Comparison of ENCODE assay signal across 14 cellular contexts in the genomic region with DNA sequence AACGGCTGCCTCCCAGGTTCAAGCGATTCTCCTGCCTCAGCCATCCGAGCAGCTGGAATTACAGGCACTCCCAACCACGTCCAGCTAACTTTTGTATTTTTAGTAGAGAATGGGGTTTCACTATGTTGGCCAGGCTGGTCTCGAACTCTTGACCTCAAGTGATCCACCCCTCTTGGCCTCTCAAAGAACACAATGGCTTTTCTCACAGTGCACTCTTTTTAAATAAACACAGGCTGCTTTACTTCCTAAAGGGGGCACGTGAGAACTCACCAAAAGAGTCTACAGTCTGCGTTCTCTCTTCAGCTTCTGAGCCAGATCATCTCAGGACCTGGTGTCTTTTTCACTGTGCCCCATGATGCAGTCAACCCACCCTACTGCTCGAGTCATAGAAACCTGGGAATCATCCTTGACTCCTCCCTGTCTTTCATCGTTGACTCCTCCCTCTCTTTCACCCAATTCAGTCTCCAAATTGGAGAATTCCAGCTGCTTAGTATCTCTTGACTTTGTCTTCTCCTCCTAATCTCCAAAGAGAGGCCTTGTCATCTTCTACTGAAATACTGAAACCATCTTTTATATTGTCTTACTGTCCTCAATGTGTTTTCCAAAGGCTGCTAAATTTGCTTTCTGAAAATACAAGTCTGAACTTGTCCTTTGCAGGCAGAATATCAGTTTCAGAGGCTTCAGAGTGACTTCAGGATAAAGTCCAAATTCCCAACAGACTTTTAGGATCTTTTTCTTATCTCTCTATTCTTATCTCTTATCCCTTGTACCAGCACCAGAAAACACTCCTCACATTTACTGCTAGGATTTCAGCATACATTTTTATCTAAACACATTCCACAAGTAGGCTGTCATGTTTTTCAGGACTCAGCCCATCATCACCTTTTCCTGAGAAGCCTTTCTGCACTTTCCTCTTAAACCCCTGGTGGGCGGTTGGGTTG.
DNase-seq lines count a peak whose midpoint lies in the region; ATAC-seq and TF ChIP-seq lines count a peak whose summit lies in the region.
"Had no signal": no experiment of that assay in that cellular context is flagged by ENCODE, and none has a peak within 500 bp of the region (broad histone marks: within the 10 kb centered on the region; RNA-seq: fewer than 3 reads in every experiment).

No MANE protein-coding gene starts in this region.

- no peak overlapping the region for H3K4me2 ChIP-seq in GM23338
- H3K4me2 ChIP-seq in trophoblast cell (ENCODE audit: low read length) = no peak overlapping the region

- TF ChIP-seq EP300 in gastroesophageal sphincter (IDR thresholded peaks at IDR 0.05) = no peak

- no peak overlapping the region for H3K27ac Mint-ChIP-seq in GM23338
- no peak overlapping the region for H3K27ac Mint-ChIP-seq in stimulated activated memory B cell treated with anti-CD40 and anti-IgM and Interleukin-4, amounts not matched to agents 10 μg/mL and 1 μg/mL and 100 μg/mL, for 72 hours

- peak overlapping the region; percentile 64 for H4K12ac ChIP-seq in trophoblast cell (ENCODE audit: low read depth, low read length)

- H3K9me3 ChIP-seq in cardiac muscle cell (ENCODE audit: low read depth) (no peaks in the 10 kb centered on the region), trophoblast cell (ENCODE audit: insufficient read depth, low read depth, low read length) (peaks cover 1% of the 10 kb centered on the region), gastroesophageal sphincter (no peaks in the 10 kb centered on the region)
- H3K9me3 ChIP-seq: adrenal gland, MG63 had no signal

- no peak for TF ChIP-seq POLR2A in gastroesophageal sphincter (IDR thresholded peaks at IDR 0.05)

- no peak overlapping the region for H3K4me3 Mint-ChIP-seq in GM23338
- no peak overlapping the region for H3K4me3 Mint-ChIP-seq in stimulated activated memory B cell treated with anti-CD40 and anti-IgM and Interleukin-4, amounts not matched to agents 10 μg/mL and 1 μg/mL and 100 μg/mL, for 72 hours

- no peaks in the 10 kb centered on the region for H3K27me3 ChIP-seq in GM23338 (ENCODE audit: insufficient read depth)
- H3K27me3 ChIP-seq in cardiac muscle cell = peaks cover 44% of the 10 kb centered on the region
- H3K27me3 ChIP-seq in trophoblast cell (ENCODE audit: insufficient read depth, low read length) = no peaks in the 10 kb centered on the region
- H3K27me3 ChIP-seq in gastroesophageal sphincter = no peaks in the 10 kb centered on the region
- H3K27me3 ChIP-seq: adrenal gland, MG63 had no signal

- peak overlapping the region; percentile 6 for H2BK5ac ChIP-seq in trophoblast cell (ENCODE audit: low read depth, low read length, poor library complexity)

- no peak overlapping the region for H3K9ac ChIP-seq in trophoblast cell (ENCODE audit: low read length)

- H3K18ac ChIP-seq in trophoblast cell (ENCODE audit: low read length) = no peak overlapping the region

- peak; percentile 12 for DNase-seq in GM23338 (ENCODE audit: low spot score)
- DNase-seq in amniotic epithelial cell (ENCODE audit: low read depth) = peak; percentile 92
- peak; percentile 78 for DNase-seq in cardiac muscle cell (ENCODE audit: low read depth in 1 of 2, low spot score in 1 of 2)
- peak; percentile 71 to 90 for DNase-seq in trophoblast cell
- DNase-seq in hypothalamus (lab: John Stamatoyannopoulos, UW) = no peak
- DNase-seq: adrenal gland; glutamatergic neuron; MG63; naive B cell; NCI-H510A treated with DMSO at 0.1 percent for 48 hours; stimulated activated CD4-positive, alpha-beta T cell treated with anti-CD3 and anti-CD28 coated beads, Interleukin-4, amount 100 ng/mL, for 1 hour had no signal

- no peak overlapping the region for H3K23ac ChIP-seq in trophoblast cell (ENCODE audit: low read length)

- ATAC-seq in GM23338 = no peak
- ATAC-seq in gastroesophageal sphincter = no peak
- ATAC-seq in GM21381 (IDR thresholded peaks at IDR 0.05; ENCODE audit: unreplicated experiment) = no peak
- no peak for ATAC-seq in stimulated activated memory B cell treated with anti-CD40 and anti-IgM and Interleukin-4, amounts not matched to agents 10 μg/mL and 1 μg/mL and 100 μg/mL, for 72 hours

- H4K20me1 ChIP-seq in GM23338 (replicated peaks; ENCODE audit: insufficient read depth) = no peaks in the 10 kb centered on the region

- no peak overlapping the region for H3K4ac ChIP-seq in trophoblast cell (ENCODE audit: low read depth, low read length)

- WGBS in trophoblast cell (ENCODE audit: extremely low coverage, insufficient coverage, insufficient read length) = no CpG with 5 or more reads among the region's 10 CpGs
- 74 to 86% methylated on average over 6 to 7 of the region's 10 CpGs for WGBS in gastroesophageal sphincter (ENCODE audit: low coverage in 1 of 2), 2 donors

- peak overlapping the region; percentile 80 for H4K91ac ChIP-seq in trophoblast cell (ENCODE audit: low read depth, low read length)

- no peak overlapping the region for H3K4me3 ChIP-seq in GM23338
- H3K4me3 ChIP-seq in cardiac muscle cell = no peak overlapping the region
- H3K4me3 ChIP-seq in trophoblast cell (ENCODE audit: low read depth, low read length) = no peak overlapping the region
- H3K4me3 ChIP-seq in gastroesophageal sphincter = no peak overlapping the region
- H3K4me3 ChIP-seq: adrenal gland, MG63 had no signal

- no peaks in the 10 kb centered on the region for H3F3A ChIP-seq in GM23338 (replicated peaks; ENCODE audit: low read depth)

- H3K9me2 ChIP-seq in GM23338 (ENCODE audit: insufficient read depth) = peaks cover 3% of the 10 kb centered on the region; the same call in 1 of the 2 replicates

- H2BK12ac ChIP-seq in trophoblast cell (ENCODE audit: low read length) = peak overlapping the region; percentile 81

- no peaks in the 10 kb centered on the region for H3K36me3 Mint-ChIP-seq in GM23338 (ENCODE audit: low read depth)
- no peaks in the 10 kb centered on the region for H3K36me3 Mint-ChIP-seq in stimulated activated memory B cell treated with anti-CD40 and anti-IgM and Interleukin-4, amounts not matched to agents 10 μg/mL and 1 μg/mL and 100 μg/mL, for 72 hours
- H3K36me3 Mint-ChIP-seq: naive B cell had no signal

- TF ChIP-seq CTCF in GM23338 (conservative IDR thresholded peaks at IDR 0.05; ENCODE audit: low read depth in 2 of 2) (no peak), cardiac muscle cell (IDR thresholded peaks at IDR 0.05; ENCODE audit: low read depth, low read length) (peak; percentile 16), gastroesophageal sphincter (IDR thresholded peaks at IDR 0.05) (no peak)

- H3K4me1 ChIP-seq in GM23338 (ENCODE audit: insufficient read depth) (no peaks in the 10 kb centered on the region), cardiac muscle cell (ENCODE audit: low read depth) (peaks cover 8% of the 10 kb centered on the region), trophoblast cell (ENCODE audit: control insufficient read depth in 1 of 2, insufficient read depth in 2 of 2, low read length in 2 of 2) (peaks cover 2 to 3% of the 10 kb centered on the region in 2 experiments), gastroesophageal sphincter (peaks cover 0 to 5% (median 0%) of the 10 kb centered on the region in 3 donors)

- no peaks in the 10 kb centered on the region for H3K27me3 Mint-ChIP-seq in GM23338 (ENCODE audit: insufficient read depth, low read depth, poor library complexity)
- H3K27me3 Mint-ChIP-seq in stimulated activated memory B cell treated with anti-CD40 and anti-IgM and Interleukin-4, amounts not matched to agents 10 μg/mL and 1 μg/mL and 100 μg/mL, for 72 hours = no peaks in the 10 kb centered on the region

- H3K79me2 ChIP-seq in GM23338 (replicated peaks; ENCODE audit: insufficient read depth) = no peaks in the 10 kb centered on the region
- no peaks in the 10 kb centered on the region for H3K79me2 ChIP-seq in trophoblast cell (ENCODE audit: control insufficient read depth, insufficient read depth, low read length, poor library complexity)

- peak overlapping the region; percentile 62 for H2AK5ac ChIP-seq in trophoblast cell (ENCODE audit: low read length)

- H2AFZ ChIP-seq in GM23338 (peak overlapping the region; percentile 67; the same call in 1 of the 2 replicates), trophoblast cell (ENCODE audit: insufficient read depth, low read length, poor library complexity) (no peak overlapping the region)

- H3K27ac ChIP-seq in GM23338 (ENCODE audit: low read depth) (no peak overlapping the region), cardiac muscle cell (peak overlapping the region; percentile 49), trophoblast cell (ENCODE audit: low read depth, low read length) (no peak overlapping the region), gastroesophageal sphincter (peak overlapping the region in 2 of 4 donors; percentile 11 to 31)

- peak overlapping the region; percentile 14 for H3K14ac ChIP-seq in trophoblast cell (ENCODE audit: low read length)

- peak overlapping the region; percentile 53 for H2BK120ac ChIP-seq in trophoblast cell (ENCODE audit: insufficient read depth, low read length, poor library complexity)

- H3K36me3 ChIP-seq in GM23338 (ENCODE audit: insufficient read depth) (no peaks in the 10 kb centered on the region), cardiac muscle cell (peaks cover 49% of the 10 kb centered on the region), trophoblast cell (ENCODE audit: control insufficient read depth in 1 of 2, insufficient read depth in 2 of 2, low read length in 2 of 2) (peaks cover 1 to 2% of the 10 kb centered on the region in 2 experiments), gastroesophageal sphincter (peaks cover 6 to 96% of the 10 kb centered on the region in 2 donors)

- no peaks in the 10 kb centered on the region for H3K9me3 Mint-ChIP-seq in GM23338
- H3K9me3 Mint-ChIP-seq in stimulated activated memory B cell treated with anti-CD40 and anti-IgM and Interleukin-4, amounts not matched to agents 10 μg/mL and 1 μg/mL and 100 μg/mL, for 72 hours = no peaks in the 10 kb centered on the region
- H3K9me3 Mint-ChIP-seq: naive B cell had no signal

- H3K79me1 ChIP-seq in trophoblast cell (ENCODE audit: low read length) = peaks cover 7% of the 10 kb centered on the region

- H4K8ac ChIP-seq in trophoblast cell (ENCODE audit: low read depth, low read length) = peak overlapping the region; percentile 13

- H3K4me1 Mint-ChIP-seq in GM23338 = peaks cover 3% of the 10 kb centered on the region; the same call in 1 of the 3 replicates
- peaks cover 13% of the 10 kb centered on the region for H3K4me1 Mint-ChIP-seq in stimulated activated memory B cell treated with anti-CD40 and anti-IgM and Interleukin-4, amounts not matched to agents 10 μg/mL and 1 μg/mL and 100 μg/mL, for 72 hours

TF ChIP-seq in GM23338, 12 proteins besides CTCF, POLR2A, EP300 and RAD21 (continues in another document):
- TF ChIP-seq EZH2 (IDR thresholded peaks at IDR 0.05; ENCODE audit: low read depth, unreplicated experiment) (no peak), STAT1 (IDR thresholded peaks at IDR 0.05; ENCODE audit: unreplicated experiment) (no peak)

Comparison
In these comparisons a context has a peak if more than half of its experiments do, and no peak if none do; other contexts are left out.
1. DNase-seq: peak in GM23338 (single experiment), amniotic epithelial cell (single experiment), cardiac muscle cell (2 of 2) and trophoblast cell (2 of 2); none in hypothalamus (0 of 51).